ENCODE assay signal across 29 cellular contexts in genomic region chr4:98691588-98691987, GRCh38.
"Had no signal": no experiment of that assay in that cellular context is flagged by ENCODE, and none has a peak within 500 bp of the region (broad histone marks: within the 10 kb centered on the region; RNA-seq: fewer than 3 reads in every experiment).

No MANE protein-coding gene starts in this region.

- H3K27me3 ChIP-seq: adrenal gland, breast epithelium, foreskin keratinocyte, gastrocnemius medialis, heart left ventricle had no signal

- H3K36me3 ChIP-seq: adrenal gland, breast epithelium, esophagus muscularis mucosa, gastrocnemius medialis, heart left ventricle had no signal

- H3K4me3 ChIP-seq: adrenal gland, breast epithelium, esophagus muscularis mucosa, gastrocnemius medialis, heart left ventricle had no signal

- H3K27ac ChIP-seq: adrenal gland, breast epithelium, esophagus muscularis mucosa, foreskin keratinocyte, gastrocnemius medialis, heart left ventricle had no signal

- DNase-seq: activated CD4-positive, alpha-beta T cell treated with anti-CD3 and anti-CD28 coated beads for 36 hours; activated CD4-positive, alpha-beta T cell treated with anti-CD3 and anti-CD28 coated beads, Interleukin-2, amount 10 ng/mL, durations not matched to agents 7 days and 5 days; activated CD4-positive, alpha-beta T cell treated with anti-CD3 and anti-CD28 coated beads, Interleukin-2, amount 50 U/mL, for 4 hours; activated CD4-positive, CD25-positive, alpha-beta regulatory T cell; activated CD4-positive, CD25-positive, alpha-beta regulatory T cell treated with anti-CD3 and anti-CD28 coated beads, Interleukin-2, amount 50 U/mL, for 72 hours; activated CD8-positive, alpha-beta memory T cell treated with anti-CD3 and anti-CD28 coated beads for 24 hours; activated CD8-positive, alpha-beta T cell treated with anti-CD3 and anti-CD28 coated beads for 36 hours; activated effector memory CD4-positive, alpha-beta T cell treated with anti-CD3 and anti-CD28 coated beads, Interleukin-2, amount 50 U/mL, for 16 hours; activated naive CD4-positive, alpha-beta T cell treated with anti-CD3 and anti-CD28 coated beads for 36 hours; activated naive CD8-positive, alpha-beta T cell treated with anti-CD3 and anti-CD28 coated beads for 36 hours; activated naive CD8-positive, alpha-beta T cell treated with anti-CD3 and anti-CD28 coated beads, Interleukin-2, amount 50 U/mL, for 24 hours; activated T-cell treated with anti-CD3 and anti-CD28 coated beads, Interleukin-2, amount 50 U/mL, for 4 hours; adrenal gland; amygdala; aorta; caudate nucleus; cortex of kidney; dermis blood vessel endothelial cell; effector CD4-positive, alpha-beta T cell; effector memory CD8-positive, alpha-beta T cell; erythroblast; foreskin keratinocyte; gastrocnemius medialis; glutamatergic neuron; heart left ventricle; T-helper 2 cell had no signal

- H3K4me1 ChIP-seq: adrenal gland, breast epithelium, esophagus muscularis mucosa, gastrocnemius medialis had no signal

- H3K9me3 ChIP-seq: adrenal gland, breast epithelium, esophagus muscularis mucosa, gastrocnemius medialis, heart left ventricle had no signal

- ATAC-seq: activated CD4-positive, alpha-beta T cell treated with anti-CD3 and anti-CD28 coated beads for 36 hours; activated CD8-positive, alpha-beta T cell treated with anti-CD3 and anti-CD28 coated beads for 36 hours; activated naive CD8-positive, alpha-beta T cell treated with anti-CD3 and anti-CD28 coated beads, Interleukin-2, amount 50 U/mL, for 24 hours; activated T-cell treated with anti-CD3 and anti-CD28 coated beads, Interleukin-2, amount 50 U/mL, for 4 hours; activated T-helper 17 cell treated with anti-CD3 and anti-CD28 coated beads, Interleukin-2, amount 50 U/mL, for 72 hours; effector memory CD8-positive, alpha-beta T cell; foreskin keratinocyte; gastrocnemius medialis; heart left ventricle had no signal
